1 cellular context compared by ENCODE assay signal in the genomic region with DNA sequence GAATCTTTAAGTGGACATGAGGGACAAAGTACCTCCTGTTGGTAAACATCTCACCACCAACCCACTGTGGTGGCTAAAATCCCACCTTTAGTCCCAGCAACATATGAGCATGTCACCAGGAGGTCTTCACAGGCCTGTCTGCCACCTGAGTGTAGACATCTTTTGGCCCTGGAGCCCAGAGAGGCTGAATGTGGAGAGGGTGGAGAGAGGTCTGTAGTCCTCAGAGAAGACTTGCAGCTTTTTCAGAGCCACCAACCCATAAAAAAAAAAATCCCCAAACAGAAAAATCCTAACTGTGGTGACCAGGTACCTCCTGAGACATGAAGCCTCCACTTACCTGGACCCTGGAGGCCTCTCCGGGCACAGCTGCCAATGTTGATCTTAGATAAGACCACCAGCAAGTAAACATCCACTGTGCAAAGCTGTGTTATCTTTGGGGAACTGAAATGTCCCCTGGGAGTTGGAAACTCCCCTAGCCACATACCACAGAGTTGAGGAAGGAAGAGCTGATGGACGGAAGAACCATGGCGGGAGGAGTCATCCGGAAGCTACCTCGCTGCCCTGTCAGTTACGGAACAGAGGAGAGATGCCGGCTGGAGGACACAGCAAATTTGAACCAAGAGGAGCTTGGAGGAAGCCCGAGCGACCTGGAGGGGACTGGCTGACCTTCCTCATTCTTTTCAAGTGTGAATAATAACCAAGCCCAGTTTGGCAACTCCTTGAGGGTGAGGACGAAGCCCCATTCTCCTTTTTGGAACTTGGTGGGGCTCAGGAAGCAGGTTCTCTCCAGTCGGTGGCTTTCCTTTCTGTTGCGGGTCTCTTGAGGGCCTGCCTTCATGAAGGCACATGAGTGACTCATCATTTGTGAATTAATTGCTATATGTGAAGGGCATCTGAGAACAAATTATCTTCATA.
TF ChIP-seq lines count a peak whose summit lies in the region.

A gene with protein sequence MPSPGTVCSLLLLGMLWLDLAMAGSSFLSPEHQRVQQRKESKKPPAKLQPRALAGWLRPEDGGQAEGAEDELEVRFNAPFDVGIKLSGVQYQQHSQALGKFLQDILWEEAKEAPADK (minus strand): TSS at position 443 of the 915 bp plus-strand sequence. CDS start 2,767 bp downstream, outside the sequence.

TF ChIP-seq in GM23338, 12 proteins besides CTCF, POLR2A, EP300 and RAD21:
- TF ChIP-seq, protein P1, sequence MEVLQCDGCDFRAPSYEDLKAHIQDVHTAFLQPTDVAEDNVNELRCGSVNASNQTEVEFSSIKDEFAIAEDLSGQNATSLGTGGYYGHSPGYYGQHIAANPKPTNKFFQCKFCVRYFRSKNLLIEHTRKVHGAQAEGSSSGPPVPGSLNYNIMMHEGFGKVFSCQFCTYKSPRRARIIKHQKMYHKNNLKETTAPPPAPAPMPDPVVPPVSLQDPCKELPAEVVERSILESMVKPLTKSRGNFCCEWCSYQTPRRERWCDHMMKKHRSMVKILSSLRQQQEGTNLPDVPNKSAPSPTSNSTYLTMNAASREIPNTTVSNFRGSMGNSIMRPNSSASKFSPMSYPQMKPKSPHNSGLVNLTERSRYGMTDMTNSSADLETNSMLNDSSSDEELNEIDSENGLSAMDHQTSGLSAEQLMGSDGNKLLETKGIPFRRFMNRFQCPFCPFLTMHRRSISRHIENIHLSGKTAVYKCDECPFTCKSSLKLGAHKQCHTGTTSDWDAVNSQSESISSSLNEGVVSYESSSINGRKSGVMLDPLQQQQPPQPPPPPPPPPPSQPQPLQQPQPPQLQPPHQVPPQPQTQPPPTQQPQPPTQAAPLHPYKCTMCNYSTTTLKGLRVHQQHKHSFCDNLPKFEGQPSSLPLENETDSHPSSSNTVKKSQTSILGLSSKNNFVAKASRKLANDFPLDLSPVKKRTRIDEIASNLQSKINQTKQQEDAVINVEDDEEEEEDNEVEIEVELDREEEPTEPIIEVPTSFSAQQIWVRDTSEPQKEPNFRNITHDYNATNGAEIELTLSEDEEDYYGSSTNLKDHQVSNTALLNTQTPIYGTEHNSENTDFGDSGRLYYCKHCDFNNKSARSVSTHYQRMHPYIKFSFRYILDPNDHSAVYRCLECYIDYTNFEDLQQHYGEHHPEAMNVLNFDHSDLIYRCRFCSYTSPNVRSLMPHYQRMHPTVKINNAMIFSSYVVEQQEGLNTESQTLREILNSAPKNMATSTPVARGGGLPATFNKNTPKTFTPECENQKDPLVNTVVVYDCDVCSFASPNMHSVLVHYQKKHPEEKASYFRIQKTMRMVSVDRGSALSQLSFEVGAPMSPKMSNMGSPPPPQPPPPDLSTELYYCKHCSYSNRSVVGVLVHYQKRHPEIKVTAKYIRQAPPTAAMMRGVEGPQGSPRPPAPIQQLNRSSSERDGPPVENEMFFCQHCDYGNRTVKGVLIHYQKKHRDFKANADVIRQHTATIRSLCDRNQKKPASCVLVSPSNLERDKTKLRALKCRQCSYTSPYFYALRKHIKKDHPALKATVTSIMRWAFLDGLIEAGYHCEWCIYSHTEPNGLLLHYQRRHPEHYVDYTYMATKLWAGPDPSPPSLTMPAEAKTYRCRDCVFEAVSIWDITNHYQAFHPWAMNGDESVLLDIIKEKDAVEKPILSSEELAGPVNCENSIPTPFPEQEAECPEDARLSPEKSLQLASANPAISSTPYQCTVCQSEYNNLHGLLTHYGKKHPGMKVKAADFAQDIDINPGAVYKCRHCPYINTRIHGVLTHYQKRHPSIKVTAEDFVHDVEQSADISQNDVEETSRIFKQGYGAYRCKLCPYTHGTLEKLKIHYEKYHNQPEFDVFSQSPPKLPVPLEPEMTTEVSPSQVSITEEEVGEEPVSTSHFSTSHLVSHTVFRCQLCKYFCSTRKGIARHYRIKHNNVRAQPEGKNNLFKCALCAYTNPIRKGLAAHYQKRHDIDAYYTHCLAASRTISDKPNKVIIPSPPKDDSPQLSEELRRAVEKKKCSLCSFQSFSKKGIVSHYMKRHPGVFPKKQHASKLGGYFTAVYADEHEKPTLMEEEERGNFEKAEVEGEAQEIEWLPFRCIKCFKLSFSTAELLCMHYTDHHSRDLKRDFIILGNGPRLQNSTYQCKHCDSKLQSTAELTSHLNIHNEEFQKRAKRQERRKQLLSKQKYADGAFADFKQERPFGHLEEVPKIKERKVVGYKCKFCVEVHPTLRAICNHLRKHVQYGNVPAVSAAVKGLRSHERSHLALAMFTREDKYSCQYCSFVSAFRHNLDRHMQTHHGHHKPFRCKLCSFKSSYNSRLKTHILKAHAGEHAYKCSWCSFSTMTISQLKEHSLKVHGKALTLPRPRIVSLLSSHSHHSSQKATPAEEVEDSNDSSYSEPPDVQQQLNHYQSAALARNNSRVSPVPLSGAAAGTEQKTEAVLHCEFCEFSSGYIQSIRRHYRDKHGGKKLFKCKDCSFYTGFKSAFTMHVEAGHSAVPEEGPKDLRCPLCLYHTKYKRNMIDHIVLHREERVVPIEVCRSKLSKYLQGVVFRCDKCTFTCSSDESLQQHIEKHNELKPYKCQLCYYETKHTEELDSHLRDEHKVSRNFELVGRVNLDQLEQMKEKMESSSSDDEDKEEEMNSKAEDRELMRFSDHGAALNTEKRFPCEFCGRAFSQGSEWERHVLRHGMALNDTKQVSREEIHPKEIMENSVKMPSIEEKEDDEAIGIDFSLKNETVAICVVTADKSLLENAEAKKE (CRISPR knock-in tag; IDR thresholded peaks at IDR 0.05) = no peak
- TF ChIP-seq, protein P2, sequence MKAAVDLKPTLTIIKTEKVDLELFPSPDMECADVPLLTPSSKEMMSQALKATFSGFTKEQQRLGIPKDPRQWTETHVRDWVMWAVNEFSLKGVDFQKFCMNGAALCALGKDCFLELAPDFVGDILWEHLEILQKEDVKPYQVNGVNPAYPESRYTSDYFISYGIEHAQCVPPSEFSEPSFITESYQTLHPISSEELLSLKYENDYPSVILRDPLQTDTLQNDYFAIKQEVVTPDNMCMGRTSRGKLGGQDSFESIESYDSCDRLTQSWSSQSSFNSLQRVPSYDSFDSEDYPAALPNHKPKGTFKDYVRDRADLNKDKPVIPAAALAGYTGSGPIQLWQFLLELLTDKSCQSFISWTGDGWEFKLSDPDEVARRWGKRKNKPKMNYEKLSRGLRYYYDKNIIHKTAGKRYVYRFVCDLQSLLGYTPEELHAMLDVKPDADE (IDR thresholded peaks at IDR 0.05) = no peak
- TF ChIP-seq JUNB (IDR thresholded peaks at IDR 0.05; ENCODE audit: unreplicated experiment) (no peak), NANOG (IDR thresholded peaks at IDR 0.05; ENCODE audit: borderline replicate concordance) (no peak), ZNF331 (CRISPR knock-in tag; IDR thresholded peaks at IDR 0.05; ENCODE audit: low read depth) (no peak), ZNF114 (CRISPR knock-in tag; IDR thresholded peaks at IDR 0.05) (no peak), EZH2phosphoT487 (IDR thresholded peaks at IDR 0.05; ENCODE audit: unreplicated experiment) (no peak), EZH2 (IDR thresholded peaks at IDR 0.05; ENCODE audit: low read depth, unreplicated experiment) (no peak), STAT1 (IDR thresholded peaks at IDR 0.05; ENCODE audit: unreplicated experiment) (no peak), POLR2AphosphoS5 (IDR thresholded peaks at IDR 0.05; ENCODE audit: low read depth) (no peak), CREB1 (CRISPR knock-in tag; IDR thresholded peaks at IDR 0.05; ENCODE audit: low read depth) (no peak)
- TF ChIP-seq, protein P3, sequence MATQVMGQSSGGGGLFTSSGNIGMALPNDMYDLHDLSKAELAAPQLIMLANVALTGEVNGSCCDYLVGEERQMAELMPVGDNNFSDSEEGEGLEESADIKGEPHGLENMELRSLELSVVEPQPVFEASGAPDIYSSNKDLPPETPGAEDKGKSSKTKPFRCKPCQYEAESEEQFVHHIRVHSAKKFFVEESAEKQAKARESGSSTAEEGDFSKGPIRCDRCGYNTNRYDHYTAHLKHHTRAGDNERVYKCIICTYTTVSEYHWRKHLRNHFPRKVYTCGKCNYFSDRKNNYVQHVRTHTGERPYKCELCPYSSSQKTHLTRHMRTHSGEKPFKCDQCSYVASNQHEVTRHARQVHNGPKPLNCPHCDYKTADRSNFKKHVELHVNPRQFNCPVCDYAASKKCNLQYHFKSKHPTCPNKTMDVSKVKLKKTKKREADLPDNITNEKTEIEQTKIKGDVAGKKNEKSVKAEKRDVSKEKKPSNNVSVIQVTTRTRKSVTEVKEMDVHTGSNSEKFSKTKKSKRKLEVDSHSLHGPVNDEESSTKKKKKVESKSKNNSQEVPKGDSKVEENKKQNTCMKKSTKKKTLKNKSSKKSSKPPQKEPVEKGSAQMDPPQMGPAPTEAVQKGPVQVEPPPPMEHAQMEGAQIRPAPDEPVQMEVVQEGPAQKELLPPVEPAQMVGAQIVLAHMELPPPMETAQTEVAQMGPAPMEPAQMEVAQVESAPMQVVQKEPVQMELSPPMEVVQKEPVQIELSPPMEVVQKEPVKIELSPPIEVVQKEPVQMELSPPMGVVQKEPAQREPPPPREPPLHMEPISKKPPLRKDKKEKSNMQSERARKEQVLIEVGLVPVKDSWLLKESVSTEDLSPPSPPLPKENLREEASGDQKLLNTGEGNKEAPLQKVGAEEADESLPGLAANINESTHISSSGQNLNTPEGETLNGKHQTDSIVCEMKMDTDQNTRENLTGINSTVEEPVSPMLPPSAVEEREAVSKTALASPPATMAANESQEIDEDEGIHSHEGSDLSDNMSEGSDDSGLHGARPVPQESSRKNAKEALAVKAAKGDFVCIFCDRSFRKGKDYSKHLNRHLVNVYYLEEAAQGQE (IDR thresholded peaks at IDR 0.05; ENCODE audit: unreplicated experiment) = no peak
TF ChIP-seq in GM23338: peak in this region for 0.
